In the genomic region with DNA sequence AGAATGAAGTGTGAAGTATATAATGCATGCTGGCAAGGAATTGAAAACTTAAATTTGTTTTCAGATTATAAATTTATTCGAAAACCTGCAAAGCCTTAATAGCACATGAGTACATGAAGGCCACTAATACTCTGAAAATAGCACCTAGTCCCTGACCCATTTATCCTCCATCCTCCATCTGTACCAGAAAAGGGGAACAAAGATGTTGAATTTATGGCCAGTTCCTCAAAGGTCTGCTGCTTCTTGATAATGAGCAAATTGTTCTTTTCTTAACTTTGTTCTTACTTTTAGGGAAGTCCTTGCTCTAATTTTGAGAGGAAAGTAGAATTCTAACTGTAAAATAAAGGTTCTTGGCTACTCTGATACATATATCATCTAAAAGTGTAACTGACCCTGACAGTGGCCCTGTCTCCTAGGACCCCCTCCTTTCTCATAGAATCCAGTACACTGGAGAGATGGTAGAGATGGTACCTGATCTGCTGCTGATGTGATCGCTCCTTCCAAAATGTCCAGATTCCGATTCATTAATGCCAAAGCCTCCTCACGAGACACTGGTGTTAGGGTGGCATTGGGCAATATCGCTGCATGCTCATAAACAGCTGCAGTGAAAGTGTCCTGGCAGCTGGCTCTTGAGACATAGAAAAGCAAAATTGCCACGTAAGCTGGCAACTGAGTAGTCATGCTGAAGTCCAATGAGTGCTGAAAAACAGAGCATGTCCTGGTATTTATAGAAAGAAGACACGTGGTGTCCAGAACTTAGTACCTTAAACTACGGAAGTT, we compare ENCODE assay signal across 11 cellular contexts. TPM values are rescaled to one million over a fixed set of nuclear protein-coding genes. Genes with fewer than 3 reads are reported as not detected.
A peak's percentile ranks its signal among the peaks of the same experiment; 100 is the strongest.
DNase-seq lines count a peak whose midpoint lies in the region; ATAC-seq and TF ChIP-seq lines count a peak whose summit lies in the region.
"Had no signal": no experiment of that assay in that cellular context is flagged by ENCODE, and none has a peak within 500 bp of the region (broad histone marks: within the 10 kb centered on the region; RNA-seq: fewer than 3 reads in every experiment).

A gene with protein sequence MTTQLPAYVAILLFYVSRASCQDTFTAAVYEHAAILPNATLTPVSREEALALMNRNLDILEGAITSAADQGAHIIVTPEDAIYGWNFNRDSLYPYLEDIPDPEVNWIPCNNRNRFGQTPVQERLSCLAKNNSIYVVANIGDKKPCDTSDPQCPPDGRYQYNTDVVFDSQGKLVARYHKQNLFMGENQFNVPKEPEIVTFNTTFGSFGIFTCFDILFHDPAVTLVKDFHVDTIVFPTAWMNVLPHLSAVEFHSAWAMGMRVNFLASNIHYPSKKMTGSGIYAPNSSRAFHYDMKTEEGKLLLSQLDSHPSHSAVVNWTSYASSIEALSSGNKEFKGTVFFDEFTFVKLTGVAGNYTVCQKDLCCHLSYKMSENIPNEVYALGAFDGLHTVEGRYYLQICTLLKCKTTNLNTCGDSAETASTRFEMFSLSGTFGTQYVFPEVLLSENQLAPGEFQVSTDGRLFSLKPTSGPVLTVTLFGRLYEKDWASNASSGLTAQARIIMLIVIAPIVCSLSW (minus strand): TSS at position 701 of the 780 bp plus-strand sequence. CDS start 20 bp downstream, at position 681.

- TF ChIP-seq POLR2A in GM18505 (IDR thresholded peaks at IDR 0.05; ENCODE audit: borderline replicate concordance, extremely low read depth, insufficient read depth, insufficient read length), result no peak

- H3K9me3 Mint-ChIP-seq in natural killer cell, result no peaks in the 10 kb centered on the region
- H3K9me3 Mint-ChIP-seq in activated CD8-positive, alpha-beta memory T cell treated with anti-CD3 and anti-CD28 coated beads, Interleukin-2, amount 10 ng/mL, durations not matched to agents 7 days and 5 days (ENCODE audit: low read depth), result no peaks in the 10 kb centered on the region
- H3K9me3 Mint-ChIP-seq in endothelial cell (ENCODE audit: unreplicated experiment), result no peaks in the 10 kb centered on the region
- H3K9me3 Mint-ChIP-seq: activated T-cell treated with anti-CD3 and anti-CD28 coated beads, Interleukin-2, amount 50 U/mL, for 4 hours; nephron had no signal

- no peak for TF ChIP-seq CTCF in natural killer cell (IDR thresholded peaks at IDR 0.05)
- TF ChIP-seq CTCF in omental fat pad (IDR thresholded peaks at IDR 0.05), result no peak
- no peak for TF ChIP-seq CTCF in endothelial cell (IDR thresholded peaks at IDR 0.05; ENCODE audit: unreplicated experiment)

- H3K4me3 Mint-ChIP-seq in natural killer cell (no peak within 1 kb of the TSS), endothelial cell (ENCODE audit: unreplicated experiment) (no peak within 1 kb of the TSS)
- H3K4me3 Mint-ChIP-seq in activated CD8-positive, alpha-beta memory T cell treated with anti-CD3 and anti-CD28 coated beads, Interleukin-2, amount 10 ng/mL, durations not matched to agents 7 days and 5 days, result no peak within 1 kb of the TSS
- H3K4me3 Mint-ChIP-seq: activated T-cell treated with anti-CD3 and anti-CD28 coated beads, Interleukin-2, amount 50 U/mL, for 4 hours; nephron had no signal

- CTCF ChIA-PET in activated CD8-positive, alpha-beta memory T cell treated with anti-CD3 and anti-CD28 coated beads, Interleukin-2, amount 10 ng/mL, durations not matched to agents 7 days and 5 days (lab: Charles Lee), result interaction anchor here (1.1 kb wide), 1 partner anchor 15 kb away, joined by 3 read pairs; no protein-coding TSS in a partner anchor

- H3K27ac Mint-ChIP-seq in natural killer cell, result no peak within 1 kb of the TSS
- H3K27ac Mint-ChIP-seq in activated CD8-positive, alpha-beta memory T cell treated with anti-CD3 and anti-CD28 coated beads, Interleukin-2, amount 10 ng/mL, durations not matched to agents 7 days and 5 days, result no peak within 1 kb of the TSS
- no peak within 1 kb of the TSS for H3K27ac Mint-ChIP-seq in endothelial cell (ENCODE audit: unreplicated experiment)
- H3K27ac Mint-ChIP-seq: nephron had no signal

- H3K27me3 Mint-ChIP-seq in natural killer cell (ENCODE audit: low read depth in 2 of 2) (peaks cover 8 to 27% of the 10 kb centered on the region in 2 donors), endothelial cell (ENCODE audit: unreplicated experiment) (peaks cover 2% of the 10 kb centered on the region)
- H3K27me3 Mint-ChIP-seq in activated CD8-positive, alpha-beta memory T cell treated with anti-CD3 and anti-CD28 coated beads, Interleukin-2, amount 10 ng/mL, durations not matched to agents 7 days and 5 days, result peaks cover 12% of the 10 kb centered on the region

- H3K4me1 Mint-ChIP-seq in natural killer cell (peaks cover 0 to 4% of the 10 kb centered on the region in 2 donors), endothelial cell (ENCODE audit: unreplicated experiment) (no peaks in the 10 kb centered on the region)
- H3K4me1 Mint-ChIP-seq in activated CD8-positive, alpha-beta memory T cell treated with anti-CD3 and anti-CD28 coated beads, Interleukin-2, amount 10 ng/mL, durations not matched to agents 7 days and 5 days, result no peaks in the 10 kb centered on the region
- H3K4me1 Mint-ChIP-seq: nephron had no signal

- DNase-seq in amniotic epithelial cell (ENCODE audit: low read depth) (peak; percentile 17), natural killer cell (no peak), omental fat pad (ENCODE audit: low spot score) (no peak), endothelial cell (ENCODE audit: low spot score) (no peak), NCI-H1436 treated with DMSO at 0.1 percent for 48 hours (lab: John Stamatoyannopoulos, UW) (no peak)
- no peak for DNase-seq in activated CD8-positive, alpha-beta memory T cell treated with anti-CD3 and anti-CD28 coated beads, Interleukin-2, amount 10 ng/mL, durations not matched to agents 7 days and 5 days
- DNase-seq: activated T-cell treated with anti-CD3 and anti-CD28 coated beads, Interleukin-2, amount 50 U/mL, for 4 hours; stimulated activated naive CD4-positive, alpha-beta T cell had no signal

- intact Hi-C loops in natural killer cell (cut with micrococcal nuclease), result no loop called here

- H3K36me3 Mint-ChIP-seq in natural killer cell, result no peaks in the 10 kb centered on the region
- H3K36me3 Mint-ChIP-seq in activated CD8-positive, alpha-beta memory T cell treated with anti-CD3 and anti-CD28 coated beads, Interleukin-2, amount 10 ng/mL, durations not matched to agents 7 days and 5 days, result no peaks in the 10 kb centered on the region
- H3K36me3 Mint-ChIP-seq in endothelial cell (ENCODE audit: low read depth, unreplicated experiment), result no peaks in the 10 kb centered on the region

- ATAC-seq in GM18505 (IDR thresholded peaks at IDR 0.05; ENCODE audit: unreplicated experiment) (peak; percentile 80), HG03066 (IDR thresholded peaks at IDR 0.05; ENCODE audit: low read depth, unreplicated experiment) (peak; percentile 68), natural killer cell (peak in 2 of 3 donors; percentile 20 to 52), omental fat pad (ENCODE audit: low FRiP score) (no peak)
- no peak for ATAC-seq in activated CD8-positive, alpha-beta memory T cell treated with anti-CD3 and anti-CD28 coated beads, Interleukin-2, amount 10 ng/mL, durations not matched to agents 7 days and 5 days
- ATAC-seq: activated T-cell treated with anti-CD3 and anti-CD28 coated beads, Interleukin-2, amount 50 U/mL, for 4 hours had no signal

RNA-seq across cellular contexts. Expression of the gene that starts here (rescaled TPM):
- total RNA-seq in natural killer cell (1 to 10 TPM in 2 of 3 donors, not detected in 1; 1.1 to 1.6 TPM), omental fat pad (10 to 100 TPM in 1 of 4 donors, 1 to 10 TPM in 3; 2.5 to 21.4 (median 6.0) TPM), endothelial cell (ENCODE audit: unreplicated experiment) (1.5 TPM)
- not detected for total RNA-seq in activated CD8-positive, alpha-beta memory T cell treated with anti-CD3 and anti-CD28 coated beads, Interleukin-2, amount 10 ng/mL, durations not matched to agents 7 days and 5 days
- total RNA-seq: activated T-cell treated with anti-CD3 and anti-CD28 coated beads, Interleukin-2, amount 50 U/mL, for 4 hours had no signal

Comparison
In these comparisons a context has a peak if more than half of its experiments do, and no peak if none do; other contexts are left out.
1. ATAC-seq: peak in GM18505 (single experiment), HG03066 (single experiment) and natural killer cell (2 of 3); none in omental fat pad (single experiment) and activated CD8-positive, alpha-beta memory T cell treated with anti-CD3 and anti-CD28 coated beads, Interleukin-2, amount 10 ng/mL, durations not matched to agents 7 days and 5 days (single experiment).